18 cellular contexts compared by ENCODE assay signal in genomic region chr12:32446306-32447119, GRCh38. TPM values are rescaled to one million over a fixed set of nuclear protein-coding genes. Genes with fewer than 3 reads are reported as not detected.
A peak's percentile ranks its signal among the peaks of the same experiment; 100 is the strongest.
DNase-seq lines count a peak whose midpoint lies in the region; ATAC-seq, FAIRE-seq and TF ChIP-seq lines count a peak whose summit lies in the region.
"Had no signal": no experiment of that assay in that cellular context is flagged by ENCODE, and none has a peak within 500 bp of the region (broad histone marks: within the 10 kb centered on the region; RNA-seq: fewer than 3 reads in every experiment).

No MANE protein-coding gene starts in this region.

- POLR2A ChIA-PET in MCF 10A (lab: Yijun Ruan, JAX) = interaction anchor here (0.5 to 3.2 kb wide), 3 partner anchors 9 to 97 kb away, joined by 3 to 14 read pairs (median 4); no protein-coding TSS in a partner anchor
- POLR2A ChIA-PET in K562 (lab: Yijun Ruan, JAX) = no interaction called here

- TF ChIP-seq CTCF in MCF 10A (IDR thresholded peaks at IDR 0.05; ENCODE audit: unreplicated experiment) (no peak), mammary epithelial cell (conservative IDR thresholded peaks at IDR 0.05 in 1 of 2, IDR thresholded peaks at IDR 0.05 in 1 of 2; ENCODE audit: extremely low read depth in 1 of 2, insufficient read depth in 1 of 2, low read depth in 1 of 2, low read length in 2 of 2) (no peak), K562 (IDR thresholded peaks at IDR 0.05 in 2 of 3, conservative IDR thresholded peaks at IDR 0.05 in 1 of 3; ENCODE audit: insufficient read depth in 2 of 3, low read depth in 1 of 3, low read length in 3 of 3) (no peak), testis (IDR thresholded peaks at IDR 0.05) (no peak)

- no peaks in the 10 kb centered on the region for H3K9me1 ChIP-seq in K562 (ENCODE audit: control insufficient read depth, insufficient read depth, low read length)

- no peak for ATAC-seq in K562
- ATAC-seq in HG03097 (IDR thresholded peaks at IDR 0.05; ENCODE audit: low FRiP score, unreplicated experiment) = no peak
- ATAC-seq: activated T-cell treated with anti-CD3 and anti-CD28 coated beads, Interleukin-2, amount 50 U/mL, for 4 hours had no signal

- CTCF ChIA-PET in MCF 10A (lab: Yijun Ruan, JAX) = interaction anchor here (0.6 kb wide), 1 partner anchor 790 kb away, joined by 3 read pairs; no protein-coding TSS in a partner anchor
- CTCF ChIA-PET in mammary epithelial cell (lab: Charles Lee; ENCODE audit: low non-redundant PET) = no interaction called here
- CTCF ChIA-PET in K562 (lab: Yijun Ruan, JAX; ENCODE audit: low intra/inter-chr PET ratio) = no interaction called here

- DNase-seq in MCF 10A (ENCODE audit: unreplicated experiment) (no peak), mammary epithelial cell (no peak), K562 (ENCODE audit: extremely low read depth in 1 of 4, low spot score in 3 of 4) (no peak), kidney tubule cell (ENCODE audit: low spot score) (peak; percentile 50), testis (no peak), ACHN (no peak), GM12891 (ENCODE audit: insufficient read length, low spot score) (no peak)
- DNase-seq: activated CD4-positive, alpha-beta memory T cell treated with anti-CD3 and anti-CD28 coated beads for 36 hours; activated T-cell treated with anti-CD3 and anti-CD28 coated beads, Interleukin-2, amount 50 U/mL, for 4 hours; CD4-positive, alpha-beta T cell; NCI-H187; NCI-H524; small intestine; stimulated activated naive CD4-positive, alpha-beta T cell had no signal

- peak overlapping the region; percentile 79 for H3K27ac Mint-ChIP-seq in MCF 10A (ENCODE audit: low read depth, unreplicated experiment)
- H3K27ac Mint-ChIP-seq: activated CD4-positive, alpha-beta memory T cell treated with anti-CD3 and anti-CD28 coated beads for 36 hours; CD4-positive, alpha-beta T cell had no signal

- H3K9me3 Mint-ChIP-seq in MCF 10A (ENCODE audit: unreplicated experiment) = no peaks in the 10 kb centered on the region
- H3K9me3 Mint-ChIP-seq: activated CD4-positive, alpha-beta memory T cell treated with anti-CD3 and anti-CD28 coated beads for 36 hours; activated T-cell treated with anti-CD3 and anti-CD28 coated beads, Interleukin-2, amount 50 U/mL, for 4 hours; CD4-positive, alpha-beta T cell had no signal

- FAIRE-seq in K562 (lab: Jason Lieb, UNC) (peak; percentile 11), GM12891 (lab: Jason Lieb, UNC) (no peak)
- FAIRE-seq: bronchial epithelial cell, small intestine, TTC549 had no signal

- no peaks in the 10 kb centered on the region for H4K20me1 ChIP-seq in mammary epithelial cell (ENCODE audit: insufficient read depth, low read length)
- no peaks in the 10 kb centered on the region for H4K20me1 ChIP-seq in K562 (replicated peaks; ENCODE audit: control insufficient read depth, insufficient read depth, low read length)

- intact Hi-C loops in MCF 10A (cut with micrococcal nuclease) = no loop called here
- intact Hi-C loops in mammary epithelial cell (cut with micrococcal nuclease) = loop anchor here (10.0 kb wide), 2 partner anchors 448 to 792 kb away; partner anchors contain the start of genes ETFBKMT and PKP2
- intact Hi-C loops in K562 (cut with micrococcal nuclease) = no loop called here
- intact Hi-C loops in testis (cut with DNase I; ENCODE audit: low total_unique reads) = loop anchor here (10.0 kb wide), 1 partner anchor 218 kb away; no protein-coding TSS in a partner anchor

- peaks cover 95% of the 10 kb centered on the region for H3K79me2 ChIP-seq in mammary epithelial cell (ENCODE audit: insufficient read depth, low read length)
- no peaks in the 10 kb centered on the region for H3K79me2 ChIP-seq in K562 (ENCODE audit: control insufficient read depth, insufficient read depth, low read length)

- no peaks in the 10 kb centered on the region for H3K27me3 Mint-ChIP-seq in MCF 10A (ENCODE audit: insufficient read depth, unreplicated experiment)
- H3K27me3 Mint-ChIP-seq: activated CD4-positive, alpha-beta memory T cell treated with anti-CD3 and anti-CD28 coated beads for 36 hours; CD4-positive, alpha-beta T cell had no signal

- no peak overlapping the region for H2AFZ ChIP-seq in mammary epithelial cell (ENCODE audit: low read depth, low read length)
- H2AFZ ChIP-seq in K562 (ENCODE audit: low read depth, low read length) = peak overlapping the region; percentile 52; the same call in 1 of the 2 replicates

- WGBS in mammary epithelial cell (ENCODE audit: low coverage, missing lambda C conversion rate) = 91% methylated on average over 14 of the region's 14 CpGs
- WGBS in K562 (ENCODE audit: insufficient coverage, low coverage, missing lambda C conversion rate) = 40% methylated on average over 14 of the region's 14 CpGs
- WGBS in testis, 2 donors = 73 to 78% methylated on average over 14 of the region's 14 CpGs

- BruUV-seq in MCF 10A (replicated peaks; lab: Mats Ljungman, UMichigan) (no TSS peak), mammary epithelial cell (replicated peaks; lab: Mats Ljungman, UMichigan) (no TSS peak), K562 (replicated peaks; lab: Mats Ljungman, UMichigan) (no TSS peak)

- H3K4me3 Mint-ChIP-seq in MCF 10A (ENCODE audit: unreplicated experiment) = no peak overlapping the region
- H3K4me3 Mint-ChIP-seq: activated CD4-positive, alpha-beta memory T cell treated with anti-CD3 and anti-CD28 coated beads for 36 hours; activated T-cell treated with anti-CD3 and anti-CD28 coated beads, Interleukin-2, amount 50 U/mL, for 4 hours; CD4-positive, alpha-beta T cell had no signal

- H3K4me1 ChIP-seq in mammary epithelial cell (ENCODE audit: insufficient read depth, low read length) (peaks cover 64% of the 10 kb centered on the region), K562 (replicated peaks in 1 of 2; ENCODE audit: control insufficient read depth in 2 of 2, insufficient read depth in 2 of 2, low read length in 2 of 2) (0 out of 5 replicates have a peak, but pooled peaks cover 0 to 4% of the 10 kb centered on the region in 2 experiments), testis (peaks cover 8% of the 10 kb centered on the region)

- H3K4me2 ChIP-seq in mammary epithelial cell (ENCODE audit: insufficient read depth, low read depth, low read length) (no peak overlapping the region), K562 (ENCODE audit: insufficient read depth, low read length) (no peak overlapping the region)

- no peak for TF ChIP-seq EP300 in K562 (IDR thresholded peaks at IDR 0.05; ENCODE audit: low read length)

- peaks cover 62% of the 10 kb centered on the region for H3K4me1 Mint-ChIP-seq in MCF 10A (ENCODE audit: insufficient read depth, unreplicated experiment)

- no peak overlapping the region for H3K27ac ChIP-seq in mammary epithelial cell (ENCODE audit: insufficient read depth, low read depth, low read length)
- no peak overlapping the region for H3K27ac ChIP-seq in K562 (ENCODE audit: extremely low read depth, low read depth, low read length)
- peak overlapping the region; percentile 47 to 51 for H3K27ac ChIP-seq in testis
- H3K27ac ChIP-seq: SK-N-MC had no signal

- no peak for TF ChIP-seq RAD21 in K562 (CRISPR knock-in tag; conservative IDR thresholded peaks at IDR 0.05 in 1 of 2, IDR thresholded peaks at IDR 0.05 in 1 of 2)

- dilution Hi-C loops in mammary epithelial cell (cut with HindIII; ENCODE audit: low sequenced_read_pairs) = no loop called here

- no peak overlapping the region for H3K4me3 ChIP-seq in mammary epithelial cell (replicated peaks in 1 of 3; ENCODE audit: insufficient read depth in 1 of 3, low read depth in 2 of 3, low read length in 3 of 3)
- H3K4me3 ChIP-seq in K562 = no peak overlapping the region
- H3K4me3 ChIP-seq in testis = no peak overlapping the region
- H3K4me3 ChIP-seq: SK-N-MC had no signal

- TF ChIP-seq POLR2A in K562 (conservative IDR thresholded peaks at IDR 0.05) (no peak), testis (IDR thresholded peaks at IDR 0.05) (no peak), GM12891 (IDR thresholded peaks at IDR 0.05; ENCODE audit: low read depth, low read length) (no peak)

- H3K9me3 ChIP-seq in mammary epithelial cell (replicated peaks; ENCODE audit: insufficient read depth, low read length) (no peaks in the 10 kb centered on the region), K562 (replicated peaks; ENCODE audit: control insufficient read depth, insufficient read depth, low read depth, low read length) (no peaks in the 10 kb centered on the region), testis (no peaks in the 10 kb centered on the region)

- H3K36me3 Mint-ChIP-seq in MCF 10A (ENCODE audit: insufficient read depth, unreplicated experiment) = peaks cover 20% of the 10 kb centered on the region
- H3K36me3 Mint-ChIP-seq: activated CD4-positive, alpha-beta memory T cell treated with anti-CD3 and anti-CD28 coated beads for 36 hours had no signal

- H3K27me3 ChIP-seq in mammary epithelial cell (ENCODE audit: insufficient read depth, low read length) = no peaks in the 10 kb centered on the region
- peaks cover 0 to 3% of the 10 kb centered on the region in 2 experiments; a peak in 3 of 5 replicates for H3K27me3 ChIP-seq in K562 (ENCODE audit: control insufficient read depth in 2 of 2, insufficient read depth in 2 of 2, low read length in 2 of 2)
- H3K27me3 ChIP-seq in testis = no peaks in the 10 kb centered on the region

- no peaks in the 10 kb centered on the region for H3K36me3 ChIP-seq in mammary epithelial cell (ENCODE audit: insufficient read depth, low read length)
- H3K36me3 ChIP-seq in K562 (ENCODE audit: control insufficient read depth, insufficient read depth, low read length) = no peaks in the 10 kb centered on the region
- H3K36me3 ChIP-seq in testis (ENCODE audit: low read depth, missing control alignments) = no peaks in the 10 kb centered on the region

- in situ Hi-C loops in mammary epithelial cell (cut with MboI; ENCODE audit: low sequenced_read_pairs in 2 of 2) = no loop called here
- in situ Hi-C loops in K562 (cut with MboI) = no loop called here
- in situ Hi-C loops in ACHN (cut with HindIII; ENCODE audit: low pct_ligation_motif_present, low pct_unique_long_range_greater_than_20kb, low sequenced_read_pairs) = no loop called here

- no peak overlapping the region for H3K9ac ChIP-seq in mammary epithelial cell (ENCODE audit: insufficient read depth, low read length)
- no peak overlapping the region for H3K9ac ChIP-seq in K562 (ENCODE audit: insufficient read depth in 1 of 2, low read depth in 2 of 2, low read length in 2 of 2)

RNA-seq across cellular contexts. Expression of gene FGD4, which starts 47.2 kb away (rescaled TPM):
- 32.5 and 34.7 TPM in 2 replicates for total RNA-seq in MCF 10A (2022)
- 10 to 100 TPM; 20.8 to 35.3 TPM for total RNA-seq in mammary epithelial cell
- 11.1 TPM for polyA plus RNA-seq in mammary epithelial cell
- polyA minus RNA-seq in mammary epithelial cell = 62.7 TPM
- total RNA-seq in K562 (2011; cell fraction: chromatin; rRNA removed; ENCODE audit: low replicate concordance) = 0.88 and 1.0 TPM in 2 replicates
- 0.26 and 0.33 TPM in 2 replicates for total RNA-seq in K562 (2011; cell fraction: nucleolus; rRNA removed)
- total RNA-seq in K562 (2011; cell fraction: nucleoplasm; rRNA removed) = 0.22 and 0.76 TPM in 2 replicates
- 0.05 and 0.78 TPM in 2 replicates for total RNA-seq in K562 (2014; rRNA removed)
- 0.35 and 0.51 TPM in 2 replicates for total RNA-seq in K562 (2014; rRNA removed; fragmentation: Illumina TruSeq; extraction: Trizol)
- total RNA-seq in K562 (2015; rRNA removed; fragmentation: Illumina TruSeq; extraction: Trizol) = 0.19 and 0.36 TPM in 2 replicates
- 0.22 and 0.83 TPM in 2 replicates for total RNA-seq in K562 (2021)
- polyA plus RNA-seq in K562 (2011; rRNA removed) = 0.46 and 1.2 TPM in 2 replicates
- 0.16 and 0.34 TPM in 2 replicates for polyA plus RNA-seq in K562 (2011; cell fraction: cytosol; rRNA removed)
- 0.20 and 1.1 TPM in 2 replicates for polyA plus RNA-seq in K562 (2011; cell fraction: nucleus; rRNA removed)
- 0.14 and 0.22 TPM in 2 replicates for polyA plus RNA-seq in K562 (2012)
- polyA plus RNA-seq in K562 (2014; fragmentation: Illumina TruSeq; extraction: Trizol) = 0.21 and 0.27 TPM in 2 replicates
- polyA plus RNA-seq in K562 (2014; fragmentation: Nextera tagmentation; extraction: Ambion mirVana) = under 1 TPM; 0.08 to 0.10 TPM
- 0.03 and 0.44 TPM in 2 replicates for polyA plus RNA-seq in K562 (2014; rRNA removed)
- 1.1 and 4.9 TPM in 2 replicates for polyA minus RNA-seq in K562 (2011; rRNA and poly(A)+ RNA removed)
- polyA minus RNA-seq in K562 (2011; cell fraction: cytosol; rRNA and poly(A)+ RNA removed) = 1.9 TPM in 1 of 2 replicates, not detected in the other
- 0.13 and 2.7 TPM in 2 replicates for polyA minus RNA-seq in K562 (2011; cell fraction: nucleus; rRNA and poly(A)+ RNA removed)
- 10 to 100 TPM; 74.9 to 90.2 TPM for total RNA-seq in testis
- polyA plus RNA-seq in testis (ENCODE audit: insufficient read depth, low read depth, low replicate concordance) = 51.0 TPM
- 0.10 TPM for polyA plus RNA-seq in GM12891 (2012; ENCODE audit: low read depth, missing spikeins)

Comparison
In these comparisons a context has a peak if more than half of its experiments do, and no peak if none do; other contexts are left out.
1. intact Hi-C loops: an anchor here in mammary epithelial cell (10.0 kb wide) and testis (10.0 kb wide); none called in MCF 10A and K562.
2. H3K27ac ChIP-seq: peak in testis (2 of 2); none in mammary epithelial cell (single experiment) and K562 (single experiment).
3. RNA of gene FGD4, which starts 47.2 kb away (total RNA-seq): 74.9 to 90.2 TPM in testis, 20.8 to 35.3 TPM in mammary epithelial cell and 32.5 to 34.7 TPM in MCF 10A; 0.05 to 1.0 TPM in K562; every median in the first group is over 10 times any median in the second.